Comparison of ENCODE assay signal across 24 cellular contexts in genomic region chr11:83717551-83717950, GRCh38.
DNase-seq lines count a peak whose midpoint lies in the region; ATAC-seq, FAIRE-seq and TF ChIP-seq lines count a peak whose summit lies in the region.
"Had no signal": no experiment of that assay in that cellular context is flagged by ENCODE, and none has a peak within 500 bp of the region (broad histone marks: within the 10 kb centered on the region; RNA-seq: fewer than 3 reads in every experiment).

No MANE protein-coding gene starts in this region.

- H4K91ac ChIP-seq in H1 (replicated peaks; ENCODE audit: insufficient read length, low read length) = no peak overlapping the region

- H3K4me3 ChIP-seq in GM23248 (no peak overlapping the region), NB4 (ENCODE audit: low read depth, low read length) (no peak overlapping the region), H1 (ENCODE audit: extremely low read depth in 1 of 4, insufficient read depth in 2 of 4, low read depth in 3 of 4, low read length in 4 of 4) (no peak overlapping the region), BE2C (ENCODE audit: low read depth, low read length) (no peak overlapping the region)
- H3K4me3 ChIP-seq: colonic mucosa, gastroesophageal sphincter, spleen had no signal

- H3K36me3 ChIP-seq in GM23248 (ENCODE audit: low read depth) (no peaks in the 10 kb centered on the region), H1 (ENCODE audit: control insufficient read depth in 2 of 4, insufficient read depth in 4 of 4, low read length in 3 of 4) (no peaks in the 10 kb centered on the region), BE2C (no peaks in the 10 kb centered on the region)
- H3K36me3 ChIP-seq: colonic mucosa, gastroesophageal sphincter, spleen had no signal

- H2BK15ac ChIP-seq in H1 (ENCODE audit: low read length) = no peak overlapping the region

- no peak overlapping the region for H3K14ac ChIP-seq in H1 (ENCODE audit: insufficient read length)

- H3K4me1 Mint-ChIP-seq in nephron progenitor cell = no peaks in the 10 kb centered on the region

- in situ Hi-C loops in GM23248 (cut with MboI) = no loop called here

- H3K27ac ChIP-seq in GM23248 (no peak overlapping the region), H1 (ENCODE audit: low read depth, low read length) (no peak overlapping the region)
- H3K27ac ChIP-seq: colonic mucosa, gastroesophageal sphincter, spleen had no signal

- no peak overlapping the region for H2BK120ac ChIP-seq in H1 (replicated peaks; ENCODE audit: low read depth, low read length)

- no peak overlapping the region for H4K5ac ChIP-seq in H1 (ENCODE audit: insufficient read length, low read depth, low read length)

- POLR2A ChIA-PET in H1 (lab: Charles Lee; ENCODE audit: partially characterized antibody) = interaction anchor here (1.2 kb wide), 2 partner anchors 14 to 16 kb away, joined by 3 read pairs; no protein-coding TSS in a partner anchor

- no peak overlapping the region for H3K56ac ChIP-seq in H1 (replicated peaks; ENCODE audit: insufficient read length, low read depth, low read length)

- ATAC-seq in GM21786 (IDR thresholded peaks at IDR 0.05; ENCODE audit: unreplicated experiment) = no peak
- ATAC-seq: CD8-positive, alpha-beta T cell; effector memory CD8-positive, alpha-beta T cell; esophagus mucosa; gastroesophageal sphincter had no signal

- no peaks in the 10 kb centered on the region for H3K36me3 Mint-ChIP-seq in nephron progenitor cell (ENCODE audit: low read depth)
- H3K36me3 Mint-ChIP-seq: activated CD4-positive, alpha-beta memory T cell treated with anti-CD3 and anti-CD28 coated beads for 36 hours; brain; CD8-positive, alpha-beta T cell had no signal

- no peak overlapping the region for H3K23ac ChIP-seq in H1 (ENCODE audit: insufficient read length)

- no peak for TF ChIP-seq RAD21 in H1 (IDR thresholded peaks at IDR 0.05 in 1 of 2, conservative IDR thresholded peaks at IDR 0.05 in 1 of 2; ENCODE audit: low read depth in 2 of 2, low read length in 2 of 2)

- no peak overlapping the region for H3K18ac ChIP-seq in H1 (ENCODE audit: extremely low read depth, low read length)

- H3K79me2 ChIP-seq in GM23248 (ENCODE audit: insufficient read depth) = no peaks in the 10 kb centered on the region
- no peaks in the 10 kb centered on the region for H3K79me2 ChIP-seq in H1 (ENCODE audit: control insufficient read depth in 1 of 2, insufficient read depth in 2 of 2, low read length in 2 of 2)

- H4K20me1 ChIP-seq in GM23248 (ENCODE audit: insufficient read depth) (no peaks in the 10 kb centered on the region), H1 (replicated peaks in 1 of 2; ENCODE audit: control insufficient read depth in 1 of 2, insufficient read depth in 2 of 2, low read length in 2 of 2) (no peaks in the 10 kb centered on the region)

- FAIRE-seq in H1 (lab: Jason Lieb, UNC) = no peak
- FAIRE-seq: kidney had no signal

- 57 to 61% methylated on average over 3 of the region's 3 CpGs for WGBS in GM23248 (ENCODE audit: low coverage in 1 of 2, low lambda C conversion rate in 2 of 2, missing lambda C conversion rate in 2 of 2), 2 experiments
- WGBS in H1 (ENCODE audit: extremely low coverage in 1 of 2, insufficient coverage in 1 of 2, insufficient read length in 1 of 2, insufficient replicate concordance in 2 of 2, low coverage in 1 of 2, low lambda C conversion rate in 2 of 2, missing lambda C conversion rate in 1 of 2), 2 experiments = 80% methylated on average over 3 of the region's 3 CpGs; no CpG with 5 or more reads in 1 of the 2 experiments

- no peak for TF ChIP-seq EP300 in H1 (IDR thresholded peaks at IDR 0.05; ENCODE audit: borderline replicate concordance in 1 of 2, low read depth in 2 of 2, low read length in 2 of 2)

- H3K9ac ChIP-seq in GM23248 (no peak overlapping the region), H1 (replicated peaks in 1 of 4; ENCODE audit: extremely low read depth in 1 of 4, low read depth in 3 of 4, low read length in 3 of 4) (no peak overlapping the region)

- peak overlapping the region; percentile 50; the same call in 1 of the 2 replicates for H2AFZ ChIP-seq in GM23248
- H2AFZ ChIP-seq in H1 (ENCODE audit: low read length) = no peak overlapping the region

- no peak overlapping the region for H3K4me2 ChIP-seq in GM23248 (ENCODE audit: unreplicated experiment)
- no peak overlapping the region for H3K4me2 ChIP-seq in H1 (ENCODE audit: insufficient read depth in 1 of 2, low read depth in 2 of 2, low read length in 2 of 2)

- H3K9me2 ChIP-seq in GM23248 (ENCODE audit: insufficient read depth) = no peaks in the 10 kb centered on the region

- no peak overlapping the region for H3K4ac ChIP-seq in H1 (replicated peaks; ENCODE audit: insufficient read length, low read depth, low read length)

- no peaks in the 10 kb centered on the region for H3K9me3 Mint-ChIP-seq in nephron progenitor cell
- H3K9me3 Mint-ChIP-seq: activated CD4-positive, alpha-beta memory T cell treated with anti-CD3 and anti-CD28 coated beads for 36 hours; CD8-positive, alpha-beta T cell; effector memory CD8-positive, alpha-beta T cell had no signal

- H3K27ac Mint-ChIP-seq in nephron progenitor cell = peak overlapping the region; percentile 37
- H3K27ac Mint-ChIP-seq: activated CD4-positive, alpha-beta memory T cell treated with anti-CD3 and anti-CD28 coated beads for 36 hours; CD8-positive, alpha-beta T cell; effector memory CD8-positive, alpha-beta T cell had no signal

- no peak overlapping the region for H2BK20ac ChIP-seq in H1 (ENCODE audit: low read length)

- no peak overlapping the region for H2BK5ac ChIP-seq in H1 (ENCODE audit: low read depth, low read length)

- no peak overlapping the region for H4K8ac ChIP-seq in H1 (ENCODE audit: extremely low read depth, insufficient read depth, low read length)

- H2BK12ac ChIP-seq in H1 (ENCODE audit: low read depth, low read length) = no peak overlapping the region

- no peak overlapping the region for H2AK5ac ChIP-seq in H1 (ENCODE audit: low read depth, low read length)

- H3K27me3 Mint-ChIP-seq in nephron progenitor cell (ENCODE audit: low read depth, poor library complexity) = no peaks in the 10 kb centered on the region
- H3K27me3 Mint-ChIP-seq: brain had no signal

- H3K4me1 ChIP-seq in GM23248 (ENCODE audit: insufficient read depth) (peaks cover 16% of the 10 kb centered on the region), H1 (replicated peaks in 1 of 4; ENCODE audit: control insufficient read depth in 3 of 4, insufficient read depth in 4 of 4, low read length in 3 of 4) (peaks cover 5 to 8% (median 6%) of the 10 kb centered on the region in 4 experiments; a peak in 4 of 7 replicates), BE2C (peaks cover 4% of the 10 kb centered on the region; the same call in 1 of the 2 replicates)
- H3K4me1 ChIP-seq: colonic mucosa, gastroesophageal sphincter, spleen had no signal

- H3K9me3 ChIP-seq in GM23248 (ENCODE audit: low read depth) (no peaks in the 10 kb centered on the region), H1 (ENCODE audit: insufficient read depth in 2 of 2, low read depth in 1 of 2, low read length in 1 of 2) (no peaks in the 10 kb centered on the region), BE2C (no peaks in the 10 kb centered on the region)
- H3K9me3 ChIP-seq: colonic mucosa, gastroesophageal sphincter, spleen had no signal

- TF ChIP-seq POLR2A in NB4 (IDR thresholded peaks at IDR 0.05; ENCODE audit: extremely low read depth, insufficient read length) (no peak), H1 (IDR thresholded peaks at IDR 0.05; ENCODE audit: control extremely low read depth in 1 of 2, low read depth in 2 of 2, low read length in 2 of 2) (no peak)

- TF ChIP-seq CTCF in NB4 (IDR thresholded peaks at IDR 0.05; ENCODE audit: low read depth, low read length) = no peak
- TF ChIP-seq CTCF in H1 (IDR thresholded peaks at IDR 0.05; ENCODE audit: control extremely low read depth in 1 of 3, insufficient read depth in 1 of 3, low read depth in 1 of 3, low read length in 3 of 3) = no peak
- no peak for TF ChIP-seq CTCF in nephron progenitor cell (IDR thresholded peaks at IDR 0.05)
- no peak for TF ChIP-seq CTCF in BE2C (IDR thresholded peaks at IDR 0.05; ENCODE audit: low read depth, low read length)

- H3K79me1 ChIP-seq in H1 (ENCODE audit: low read depth, low read length) = no peaks in the 10 kb centered on the region

- no peaks in the 10 kb centered on the region for H3K23me2 ChIP-seq in H1 (ENCODE audit: low read depth, low read length)

- DNase-seq in GM23248 (peak; percentile 70), NB4 (ENCODE audit: low read depth) (peak; percentile 32), H1 (ENCODE audit: low read depth in 1 of 2, low spot score in 2 of 2) (no peak), nephron progenitor cell (no peak), BE2C (no peak), NCI-H1417 treated with DMSO at 0.1 percent for 48 hours (lab: John Stamatoyannopoulos, UW) (no peak)
- DNase-seq: activated CD4-positive, alpha-beta memory T cell treated with anti-CD3 and anti-CD28 coated beads for 36 hours; activated effector memory CD4-positive, alpha-beta T cell treated with anti-CD3 and anti-CD28 coated beads, Interleukin-2, amount 50 U/mL, for 16 hours; CD8-positive, alpha-beta T cell; colonic mucosa; effector memory CD8-positive, alpha-beta T cell; KBM-7; kidney; NCI-H1048; NCI-H1930; NCI-H446; nucleus accumbens; spleen; stimulated activated CD4-positive, alpha-beta T cell treated with anti-CD3 and anti-CD28 coated beads, Interleukin-4, amount 100 ng/mL, for 1 hour; stimulated activated naive CD4-positive, alpha-beta T cell treated with Interleukin-2 at 50 U/mL for 16 hours had no signal

- H3K27me3 ChIP-seq in GM23248 (replicated peaks; ENCODE audit: insufficient read depth) (no peaks in the 10 kb centered on the region), H1 (replicated peaks in 1 of 4; ENCODE audit: control insufficient read depth in 3 of 4, extremely low read depth in 1 of 4, insufficient read depth in 3 of 4, low read length in 3 of 4) (no peaks in the 10 kb centered on the region; a peak in 1 of 7 replicates), BE2C (no peaks in the 10 kb centered on the region)
- H3K27me3 ChIP-seq: colonic mucosa, gastroesophageal sphincter, spleen had no signal

- peaks cover 15% of the 10 kb centered on the region for H3F3A ChIP-seq in GM23248 (ENCODE audit: insufficient read depth)

- H3K4me3 Mint-ChIP-seq in nephron progenitor cell = no peak overlapping the region
- H3K4me3 Mint-ChIP-seq: activated CD4-positive, alpha-beta memory T cell treated with anti-CD3 and anti-CD28 coated beads for 36 hours; brain; CD8-positive, alpha-beta T cell; effector memory CD8-positive, alpha-beta T cell had no signal

- CTCF ChIA-PET in H1 (lab: Charles Lee; ENCODE audit: partially characterized antibody) = no interaction called here

TF ChIP-seq in H1, 55 proteins besides CTCF, POLR2A, EP300 and RAD21:
- no peak for TF ChIP-seq HDAC6 (IDR thresholded peaks at IDR 0.05; ENCODE audit: low read depth, low read length)
- TF ChIP-seq CHD2 (IDR thresholded peaks at IDR 0.05; ENCODE audit: low read length) = no peak
- no peak for TF ChIP-seq RFX5 (IDR thresholded peaks at IDR 0.05; ENCODE audit: borderline replicate concordance, low read depth, low read length)
- no peak for TF ChIP-seq KDM1A (IDR thresholded peaks at IDR 0.05; ENCODE audit: borderline replicate concordance, low read length)
- no peak for TF ChIP-seq JUND (IDR thresholded peaks at IDR 0.05; ENCODE audit: low read length)
- TF ChIP-seq CEBPB (IDR thresholded peaks at IDR 0.05; ENCODE audit: low read depth, low read length) = peak; percentile 54; the same call in 1 of the 2 replicates

Comparison
In these comparisons a context has a peak if more than half of its experiments do, and no peak if none do; other contexts are left out.
1. DNase-seq: peak in GM23248 (single experiment) and NB4 (single experiment); none in H1 (0 of 2), nephron progenitor cell (single experiment), BE2C (single experiment) and NCI-H1417 treated with DMSO at 0.1 percent for 48 hours (single experiment).